In genomic region chr22:24483966-24484545, GRCh38 we compare ENCODE assay signal across 15 cellular contexts. TPM values are rescaled to one million over a fixed set of nuclear protein-coding genes. Genes with fewer than 3 reads are reported as not detected.
DNase-seq lines count a peak whose midpoint lies in the region; ATAC-seq, FAIRE-seq and TF ChIP-seq lines count a peak whose summit lies in the region.
"Had no signal": no experiment of that assay in that cellular context is flagged by ENCODE, and none has a peak within 500 bp of the region (broad histone marks: within the 10 kb centered on the region; RNA-seq: fewer than 3 reads in every experiment).

No MANE protein-coding gene starts in this region.

- no peaks in the 10 kb centered on the region for H3K27me3 Mint-ChIP-seq in activated naive CD4-positive, alpha-beta T cell treated with anti-CD3 and anti-CD28 coated beads, Interleukin-2, amount 50 U/mL, for 24 hours
- peaks cover 7% of the 10 kb centered on the region for H3K27me3 Mint-ChIP-seq in activated naive CD4-positive, alpha-beta T cell treated with anti-CD3 and anti-CD28 coated beads, Interleukin-2, amount 10 ng/mL, durations not matched to agents 7 days and 5 days
- H3K27me3 Mint-ChIP-seq in astrocyte (ENCODE audit: low read depth, unreplicated experiment) = no peaks in the 10 kb centered on the region

- H3K79me2 ChIP-seq in astrocyte (ENCODE audit: insufficient read depth, low read length) = no peaks in the 10 kb centered on the region
- no peaks in the 10 kb centered on the region for H3K79me2 ChIP-seq in keratinocyte (ENCODE audit: control insufficient read depth, insufficient read depth, low read length)

- H3K9me3 ChIP-seq in astrocyte (ENCODE audit: insufficient read depth, low read depth, low read length) (no peaks in the 10 kb centered on the region), keratinocyte (ENCODE audit: control insufficient read depth, low read depth, low read length) (no peaks in the 10 kb centered on the region), aorta (ENCODE audit: control insufficient read depth, low read length) (no peaks in the 10 kb centered on the region)

- TF ChIP-seq CTCF in astrocyte (IDR thresholded peaks at IDR 0.05; ENCODE audit: insufficient read depth, low read depth, low read length) (no peak), keratinocyte (optimal IDR thresholded peaks at IDR 0.05 in 1 of 3, IDR thresholded peaks at IDR 0.05 in 1 of 3, conservative IDR thresholded peaks at IDR 0.05 in 1 of 3; ENCODE audit: extremely low read depth in 1 of 3, insufficient read depth in 2 of 3, low read length in 3 of 3) (no peak)

- WGBS in aorta, 2 donors = 57 to 66% methylated on average over 5 of the region's 5 CpGs

- peak overlapping the region; percentile 37 for H3K27ac Mint-ChIP-seq in activated naive CD4-positive, alpha-beta T cell treated with anti-CD3 and anti-CD28 coated beads, Interleukin-2, amount 50 U/mL, for 24 hours
- H3K27ac Mint-ChIP-seq in activated naive CD4-positive, alpha-beta T cell treated with anti-CD3 and anti-CD28 coated beads, Interleukin-2, amount 10 ng/mL, durations not matched to agents 7 days and 5 days = no peak overlapping the region
- H3K27ac Mint-ChIP-seq in astrocyte (ENCODE audit: unreplicated experiment) = peak overlapping the region; percentile 58

- H4K20me1 ChIP-seq in astrocyte (ENCODE audit: insufficient read depth, low read length) (no peaks in the 10 kb centered on the region), keratinocyte (ENCODE audit: control insufficient read depth, extremely low read depth, insufficient read depth, low read length) (no peaks in the 10 kb centered on the region)

- dilution Hi-C loops in keratinocyte (cut with MboI; ENCODE audit: extremely low pct_ligation_motif_present, low sequenced_read_pairs) = no loop called here

- H3K9me3 Mint-ChIP-seq in activated naive CD4-positive, alpha-beta T cell treated with anti-CD3 and anti-CD28 coated beads, Interleukin-2, amount 50 U/mL, for 24 hours = no peaks in the 10 kb centered on the region
- H3K9me3 Mint-ChIP-seq in activated naive CD4-positive, alpha-beta T cell treated with anti-CD3 and anti-CD28 coated beads, Interleukin-2, amount 10 ng/mL, durations not matched to agents 7 days and 5 days = no peaks in the 10 kb centered on the region
- H3K9me3 Mint-ChIP-seq in astrocyte (ENCODE audit: unreplicated experiment) = no peaks in the 10 kb centered on the region

- ATAC-seq in aorta (ENCODE audit: low FRiP score) (peak; percentile 48), HG02610 (IDR thresholded peaks at IDR 0.05; ENCODE audit: unreplicated experiment) (no peak)
- ATAC-seq: HCT116, Panc1 had no signal

- H3K36me3 ChIP-seq in astrocyte (ENCODE audit: insufficient read depth, low read length) = no peaks in the 10 kb centered on the region
- H3K36me3 ChIP-seq in keratinocyte (ENCODE audit: control insufficient read depth in 2 of 2, extremely low read depth in 1 of 2, insufficient read depth in 2 of 2, low read length in 2 of 2) = no peaks in the 10 kb centered on the region
- H3K36me3 ChIP-seq in aorta (ENCODE audit: control insufficient read depth in 1 of 2, insufficient read depth in 2 of 2, low read length in 1 of 2) = no peaks in the 10 kb centered on the region

- H3K4me2 ChIP-seq in astrocyte (ENCODE audit: low read length) (no peak overlapping the region), keratinocyte (ENCODE audit: control insufficient read depth, extremely low read depth, insufficient read depth, low read depth, low read length) (no peak overlapping the region)

- H2AFZ ChIP-seq in astrocyte (ENCODE audit: low read depth, low read length) (no peak overlapping the region), keratinocyte (ENCODE audit: control insufficient read depth, low read length) (peak overlapping the region; percentile 30)

- H3K36me3 Mint-ChIP-seq in activated naive CD4-positive, alpha-beta T cell treated with anti-CD3 and anti-CD28 coated beads, Interleukin-2, amount 50 U/mL, for 24 hours = no peaks in the 10 kb centered on the region
- no peaks in the 10 kb centered on the region for H3K36me3 Mint-ChIP-seq in activated naive CD4-positive, alpha-beta T cell treated with anti-CD3 and anti-CD28 coated beads, Interleukin-2, amount 10 ng/mL, durations not matched to agents 7 days and 5 days
- H3K36me3 Mint-ChIP-seq in astrocyte (ENCODE audit: low read depth, unreplicated experiment) = no peaks in the 10 kb centered on the region

- H3K4me1 ChIP-seq in astrocyte (ENCODE audit: insufficient read depth, low read length) (peaks cover 27% of the 10 kb centered on the region), keratinocyte (ENCODE audit: control insufficient read depth, extremely low read depth, insufficient read depth, low read length) (peaks cover 61% of the 10 kb centered on the region), aorta (ENCODE audit: control insufficient read depth in 1 of 2, insufficient read depth in 2 of 2, low read length in 2 of 2) (no peaks in the 10 kb centered on the region)

- intact Hi-C loops in aorta (cut with DNase I) = no loop called here

- H3K9me1 ChIP-seq in keratinocyte (ENCODE audit: control insufficient read depth, extremely low read depth, insufficient read depth, low read length) = no peaks in the 10 kb centered on the region

- peaks cover 12% of the 10 kb centered on the region for H3K4me1 Mint-ChIP-seq in activated naive CD4-positive, alpha-beta T cell treated with anti-CD3 and anti-CD28 coated beads, Interleukin-2, amount 50 U/mL, for 24 hours
- H3K4me1 Mint-ChIP-seq in activated naive CD4-positive, alpha-beta T cell treated with anti-CD3 and anti-CD28 coated beads, Interleukin-2, amount 10 ng/mL, durations not matched to agents 7 days and 5 days = peaks cover 7% of the 10 kb centered on the region
- peaks cover 45% of the 10 kb centered on the region for H3K4me1 Mint-ChIP-seq in astrocyte (ENCODE audit: low read depth, unreplicated experiment)

- no peak overlapping the region for H3K4me3 Mint-ChIP-seq in activated naive CD4-positive, alpha-beta T cell treated with anti-CD3 and anti-CD28 coated beads, Interleukin-2, amount 50 U/mL, for 24 hours
- no peak overlapping the region for H3K4me3 Mint-ChIP-seq in activated naive CD4-positive, alpha-beta T cell treated with anti-CD3 and anti-CD28 coated beads, Interleukin-2, amount 10 ng/mL, durations not matched to agents 7 days and 5 days
- H3K4me3 Mint-ChIP-seq in astrocyte (ENCODE audit: unreplicated experiment) = no peak overlapping the region

- H3K9ac ChIP-seq in astrocyte (ENCODE audit: low read length) = no peak overlapping the region
- no peak overlapping the region for H3K9ac ChIP-seq in keratinocyte (ENCODE audit: control insufficient read depth, extremely low read depth, insufficient read depth, low read length)

- no peak overlapping the region for H3K27ac ChIP-seq in astrocyte (ENCODE audit: low read depth, low read length)
- no peak overlapping the region for H3K27ac ChIP-seq in keratinocyte (ENCODE audit: control insufficient read depth, insufficient read depth, low read length)
- no peak overlapping the region for H3K27ac ChIP-seq in aorta (ENCODE audit: low read depth in 1 of 2, low read length in 2 of 2)

- CTCF ChIA-PET in activated naive CD4-positive, alpha-beta T cell treated with anti-CD3 and anti-CD28 coated beads, Interleukin-2, amount 10 ng/mL, durations not matched to agents 7 days and 5 days (lab: Charles Lee) = interaction anchor here (0.9 to 2.8 kb wide), 3 partner anchors 10 to 61 kb away, joined by 3 to 12 read pairs (median 9); no protein-coding TSS in a partner anchor

- H3K4me3 ChIP-seq in astrocyte (ENCODE audit: insufficient read depth, low read depth, low read length) (no peak overlapping the region), keratinocyte (ENCODE audit: control insufficient read depth in 2 of 3, extremely low read depth in 1 of 3, insufficient read depth in 2 of 3, low read depth in 1 of 3, low read length in 3 of 3) (no peak overlapping the region), aorta (ENCODE audit: low read length in 2 of 2) (no peak overlapping the region)

- no peaks in the 10 kb centered on the region for H3K27me3 ChIP-seq in astrocyte (ENCODE audit: insufficient read depth, low read length)
- no peaks in the 10 kb centered on the region for H3K27me3 ChIP-seq in keratinocyte (ENCODE audit: control insufficient read depth, extremely low read depth, insufficient read depth, low read length)
- no peaks in the 10 kb centered on the region for H3K27me3 ChIP-seq in aorta (ENCODE audit: control insufficient read depth in 1 of 2, insufficient read depth in 2 of 2, low read length in 1 of 2)

- FAIRE-seq in astrocyte (lab: Jason Lieb, UNC) = no peak
- FAIRE-seq in keratinocyte (lab: Jason Lieb, UNC) = peak; percentile 29
- FAIRE-seq: GM12891 had no signal

- DNase-seq in activated naive CD4-positive, alpha-beta T cell treated with anti-CD3 and anti-CD28 coated beads, Interleukin-2, amount 10 ng/mL, durations not matched to agents 7 days and 5 days = no peak
- DNase-seq in astrocyte (ENCODE audit: low read depth) (peak; percentile 62), keratinocyte (ENCODE audit: low read depth, low spot score) (no peak), aorta (no peak), Ammon's horn (ENCODE audit: low spot score) (no peak), GF-D8 (lab: John Stamatoyannopoulos, UW) (no peak)
- DNase-seq: NCI-H226, Right ventricle myocardium superior had no signal

RNA-seq across cellular contexts. Expression of gene UPB1, which starts 11.1 kb away (rescaled TPM):
- 0.30 TPM in 1 of 2 replicates, not detected in the other for total RNA-seq in astrocyte
- polyA plus RNA-seq in keratinocyte = 0.03 TPM in 1 of 3 replicates, not detected in the others
- polyA plus RNA-seq in keratinocyte (2011; ENCODE audit: low read depth) = not detected
- not detected in 2 replicates for polyA plus RNA-seq in keratinocyte (2011; cell fraction: cytosol; rRNA removed)
- polyA plus RNA-seq in keratinocyte (2011; cell fraction: nucleus; rRNA removed) = not detected in 2 replicates
- not detected in 2 replicates for polyA plus RNA-seq in keratinocyte (2012; ENCODE audit: low replicate concordance)
- not detected in 3 replicates for polyA minus RNA-seq in keratinocyte
- polyA minus RNA-seq in keratinocyte (2011; cell fraction: cytosol; rRNA and poly(A)+ RNA removed) = not detected
- polyA minus RNA-seq in keratinocyte (2011; cell fraction: nucleus; rRNA and poly(A)+ RNA removed) = not detected in 2 replicates
- 1 to 10 TPM; 1.2 to 1.6 TPM for total RNA-seq in aorta
- polyA plus RNA-seq in aorta = under 1 TPM; 0.38 to 0.72 TPM
- total RNA-seq: A172, HT1080 had no signal

RNA-seq across cellular contexts. Expression of gene ADORA2A, which starts 56.7 kb away (rescaled TPM):
- total RNA-seq in astrocyte (2.2 and 3.9 TPM in 2 replicates), aorta (1 to 10 TPM; 4.5 to 5.1 TPM)
- polyA plus RNA-seq in keratinocyte (0.09 to 0.37 TPM (median 0.20 TPM) in 3 replicates), aorta (1 to 10 TPM; 2.5 to 4.8 TPM)
- not detected for polyA plus RNA-seq in keratinocyte (2011; ENCODE audit: low read depth)
- polyA plus RNA-seq in keratinocyte (2011; cell fraction: cytosol; rRNA removed) = 0.09 and 0.17 TPM in 2 replicates
- polyA plus RNA-seq in keratinocyte (2011; cell fraction: nucleus; rRNA removed) = 0.84 and 1.2 TPM in 2 replicates
- 0.33 and 0.47 TPM in 2 replicates for polyA plus RNA-seq in keratinocyte (2012; ENCODE audit: low replicate concordance)
- 1.8 to 4.0 TPM (median 3.0 TPM) in 3 replicates for polyA minus RNA-seq in keratinocyte
- polyA minus RNA-seq in keratinocyte (2011; cell fraction: cytosol; rRNA and poly(A)+ RNA removed) = not detected
- 1.4 and 2.5 TPM in 2 replicates for polyA minus RNA-seq in keratinocyte (2011; cell fraction: nucleus; rRNA and poly(A)+ RNA removed)
